ENCODE assay signal across 19 cellular contexts in the genomic region with DNA sequence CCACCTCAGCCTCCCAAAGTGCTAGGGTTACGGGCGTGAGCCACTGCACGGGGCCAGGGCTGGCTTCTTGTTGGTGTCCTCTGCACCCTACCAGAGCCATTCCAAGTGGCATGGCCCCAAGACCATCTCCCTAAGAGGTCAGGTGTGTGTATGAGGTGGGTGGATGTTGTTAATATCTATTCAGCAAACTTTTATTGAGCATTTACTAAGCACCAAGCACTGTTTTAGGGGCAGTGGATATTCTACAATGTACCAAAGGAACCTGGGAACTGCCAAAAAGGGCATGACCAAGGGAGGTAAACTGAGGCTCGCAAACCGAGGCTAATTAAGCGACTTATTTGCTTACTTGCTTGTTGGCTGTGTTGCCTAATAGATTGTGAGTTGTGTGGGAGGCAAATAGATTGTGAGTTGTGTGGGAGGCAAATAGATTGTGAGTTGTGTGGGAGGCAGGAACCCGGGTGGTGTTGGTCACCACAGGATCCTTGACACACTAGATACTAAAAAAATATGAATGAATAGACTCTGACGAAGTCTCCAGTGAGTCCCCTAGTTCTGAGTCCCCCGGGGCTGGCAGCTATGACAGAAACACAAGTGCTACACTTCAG. TPM values are rescaled to one million over a fixed set of nuclear protein-coding genes. Genes with fewer than 3 reads are reported as not detected.
"Had no signal": no experiment of that assay in that cellular context is flagged by ENCODE, and none has a peak within 500 bp of the region (broad histone marks: within the 10 kb centered on the region; RNA-seq: fewer than 3 reads in every experiment).

No MANE protein-coding gene starts in this region.

- H3K27me3 Mint-ChIP-seq: activated T-helper 17 cell treated with anti-CD3 and anti-CD28 coated beads, Interleukin-2, amount 50 U/mL, for 72 hours had no signal

- H3K27ac Mint-ChIP-seq: activated T-helper 17 cell treated with anti-CD3 and anti-CD28 coated beads, Interleukin-2, amount 50 U/mL, for 72 hours; type B pancreatic cell had no signal

- H3K4me3 Mint-ChIP-seq: activated T-helper 17 cell treated with anti-CD3 and anti-CD28 coated beads, Interleukin-2, amount 50 U/mL, for 72 hours; type B pancreatic cell had no signal

- H3K27me3 ChIP-seq: body of pancreas, colonic mucosa, pancreas, testis had no signal

- H3K4me3 ChIP-seq: body of pancreas, colonic mucosa, lower lobe of right lung, pancreas, SK-N-MC, smooth muscle cell, testis had no signal

- DNase-seq: activated CD4-positive, alpha-beta T cell treated with anti-CD3 and anti-CD28 coated beads, Interleukin-2, amount 50 U/mL, for 1 hour; activated CD4-positive, CD25-positive, alpha-beta regulatory T cell; activated naive CD4-positive, alpha-beta T cell; body of pancreas; central memory CD4-positive, alpha-beta T cell; colonic mucosa; head of caudate nucleus; lower lobe of right lung; pancreas; stimulated activated CD4-positive, alpha-beta T cell treated with anti-CD3 and anti-CD28 coated beads, Interleukin-4, amount 100 ng/mL, for 1 hour; testis had no signal

- H3K36me3 ChIP-seq: colonic mucosa, lower lobe of right lung, pancreas had no signal

- H3K36me3 Mint-ChIP-seq: type B pancreatic cell had no signal

- FAIRE-seq: frontal cortex, keratinocyte, pancreas had no signal

- H3K9me3 ChIP-seq: body of pancreas, colonic mucosa, lower lobe of right lung, pancreas, testis had no signal

- H3K9me3 Mint-ChIP-seq: activated T-helper 17 cell treated with anti-CD3 and anti-CD28 coated beads, Interleukin-2, amount 50 U/mL, for 72 hours; type B pancreatic cell had no signal

- H3K27ac ChIP-seq: body of pancreas, colonic mucosa, lower lobe of right lung, pancreas, SK-N-MC, testis had no signal

- ATAC-seq: activated T-helper 17 cell treated with anti-CD3 and anti-CD28 coated beads, Interleukin-2, amount 50 U/mL, for 72 hours; body of pancreas; lower lobe of right lung; pancreas; sciatic nerve had no signal

- H3K4me2 ChIP-seq: smooth muscle cell had no signal

RNA-seq across cellular contexts. Expression of a gene that starts 30.9 kb away (rescaled TPM):
- total RNA-seq: smooth muscle cell had no signal
- polyA plus RNA-seq: keratinocyte, neural cell, smooth muscle cell had no signal
